1 cellular context compared by ENCODE assay signal in genomic region chr1:187073035-187073560, GRCh38.
TF ChIP-seq lines count a peak whose summit lies in the region.

No MANE protein-coding gene starts in this region.

TF ChIP-seq in K562, 482 proteins besides CTCF, POLR2A, EP300 and RAD21 (continued from another document):
- TF ChIP-seq NFYB (IDR thresholded peaks at IDR 0.05; ENCODE audit: extremely low read depth, insufficient read length) (peak; percentile 53), POLR2B (IDR thresholded peaks at IDR 0.05; ENCODE audit: low read depth, partially characterized antibody) (peak; percentile 76), SP1 (CRISPR knock-in tag; IDR thresholded peaks at IDR 0.05) (peak; percentile 61; the same call in 1 of the 2 replicates), POLR2H (tag; IDR thresholded peaks at IDR 0.05; ENCODE audit: low read depth) (peak; percentile 96), SOX6 (IDR thresholded peaks at IDR 0.05) (0 out of 2 replicates have a peak, but pooled peaks have one; percentile 10), RBFOX2 (IDR thresholded peaks at IDR 0.05; ENCODE audit: low read depth, low read length) (peak; percentile 63), SUPT5H (IDR thresholded peaks at IDR 0.05) (peak; percentile 77), POLR2G (IDR thresholded peaks at IDR 0.05; ENCODE audit: low read depth, low read length) (peak; percentile 67), MAZ (CRISPR knock-in tag; conservative IDR thresholded peaks at IDR 0.05 in 1 of 2, IDR thresholded peaks at IDR 0.05 in 1 of 2) (0 out of 4 replicates have a peak, but pooled peaks of 1 of the 2 experiments have one; percentile 20)
- TF ChIP-seq, protein P1, sequence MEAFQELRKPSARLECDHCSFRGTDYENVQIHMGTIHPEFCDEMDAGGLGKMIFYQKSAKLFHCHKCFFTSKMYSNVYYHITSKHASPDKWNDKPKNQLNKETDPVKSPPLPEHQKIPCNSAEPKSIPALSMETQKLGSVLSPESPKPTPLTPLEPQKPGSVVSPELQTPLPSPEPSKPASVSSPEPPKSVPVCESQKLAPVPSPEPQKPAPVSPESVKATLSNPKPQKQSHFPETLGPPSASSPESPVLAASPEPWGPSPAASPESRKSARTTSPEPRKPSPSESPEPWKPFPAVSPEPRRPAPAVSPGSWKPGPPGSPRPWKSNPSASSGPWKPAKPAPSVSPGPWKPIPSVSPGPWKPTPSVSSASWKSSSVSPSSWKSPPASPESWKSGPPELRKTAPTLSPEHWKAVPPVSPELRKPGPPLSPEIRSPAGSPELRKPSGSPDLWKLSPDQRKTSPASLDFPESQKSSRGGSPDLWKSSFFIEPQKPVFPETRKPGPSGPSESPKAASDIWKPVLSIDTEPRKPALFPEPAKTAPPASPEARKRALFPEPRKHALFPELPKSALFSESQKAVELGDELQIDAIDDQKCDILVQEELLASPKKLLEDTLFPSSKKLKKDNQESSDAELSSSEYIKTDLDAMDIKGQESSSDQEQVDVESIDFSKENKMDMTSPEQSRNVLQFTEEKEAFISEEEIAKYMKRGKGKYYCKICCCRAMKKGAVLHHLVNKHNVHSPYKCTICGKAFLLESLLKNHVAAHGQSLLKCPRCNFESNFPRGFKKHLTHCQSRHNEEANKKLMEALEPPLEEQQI (IDR thresholded peaks at IDR 0.05): peak; percentile 32; the same call in 1 of the 2 replicates
- TF ChIP-seq, protein P2, sequence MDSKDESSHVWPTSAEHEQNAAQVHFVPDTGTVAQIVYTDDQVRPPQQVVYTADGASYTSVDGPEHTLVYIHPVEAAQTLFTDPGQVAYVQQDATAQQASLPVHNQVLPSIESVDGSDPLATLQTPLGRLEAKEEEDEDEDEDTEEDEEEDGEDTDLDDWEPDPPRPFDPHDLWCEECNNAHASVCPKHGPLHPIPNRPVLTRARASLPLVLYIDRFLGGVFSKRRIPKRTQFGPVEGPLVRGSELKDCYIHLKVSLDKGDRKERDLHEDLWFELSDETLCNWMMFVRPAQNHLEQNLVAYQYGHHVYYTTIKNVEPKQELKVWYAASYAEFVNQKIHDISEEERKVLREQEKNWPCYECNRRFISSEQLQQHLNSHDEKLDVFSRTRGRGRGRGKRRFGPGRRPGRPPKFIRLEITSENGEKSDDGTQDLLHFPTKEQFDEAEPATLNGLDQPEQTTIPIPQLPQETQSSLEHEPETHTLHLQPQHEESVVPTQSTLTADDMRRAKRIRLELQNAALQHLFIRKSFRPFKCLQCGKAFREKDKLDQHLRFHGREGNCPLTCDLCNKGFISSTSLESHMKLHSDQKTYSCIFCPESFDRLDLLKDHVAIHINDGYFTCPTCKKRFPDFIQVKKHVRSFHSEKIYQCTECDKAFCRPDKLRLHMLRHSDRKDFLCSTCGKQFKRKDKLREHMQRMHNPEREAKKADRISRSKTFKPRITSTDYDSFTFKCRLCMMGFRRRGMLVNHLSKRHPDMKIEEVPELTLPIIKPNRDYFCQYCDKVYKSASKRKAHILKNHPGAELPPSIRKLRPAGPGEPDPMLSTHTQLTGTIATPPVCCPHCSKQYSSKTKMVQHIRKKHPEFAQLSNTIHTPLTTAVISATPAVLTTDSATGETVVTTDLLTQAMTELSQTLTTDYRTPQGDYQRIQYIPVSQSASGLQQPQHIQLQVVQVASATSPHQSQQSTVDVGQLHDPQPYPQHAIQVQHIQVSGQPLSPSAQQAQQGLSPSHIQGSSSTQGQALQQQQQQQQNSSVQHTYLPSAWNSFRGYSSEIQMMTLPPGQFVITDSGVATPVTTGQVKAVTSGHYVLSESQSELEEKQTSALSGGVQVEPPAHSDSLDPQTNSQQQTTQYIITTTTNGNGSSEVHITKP (IDR thresholded peaks at IDR 0.05; ENCODE audit: partially characterized antibody): peak; percentile 59
